11 cellular contexts compared by ENCODE assay signal in the genomic region with DNA sequence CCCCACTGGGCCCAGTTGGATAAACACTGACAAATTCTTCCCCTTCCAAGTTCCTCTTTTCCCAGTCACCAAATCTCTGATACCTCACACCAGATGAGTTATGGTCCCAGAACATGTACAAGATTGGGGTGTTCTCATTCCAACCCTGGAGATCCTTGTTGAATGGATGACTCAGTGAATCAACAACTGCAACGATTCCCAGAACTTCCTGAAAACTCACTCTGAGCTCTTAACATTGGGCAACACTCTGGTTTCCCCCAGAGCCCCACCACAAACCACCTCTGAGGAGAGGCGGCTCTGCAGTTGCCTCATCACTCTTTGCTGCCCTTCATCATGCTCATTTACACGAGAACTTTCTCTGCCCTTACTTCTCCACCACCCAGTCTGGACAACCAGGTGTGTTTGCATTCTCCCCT.
DNase-seq lines count a peak whose midpoint lies in the region; ATAC-seq, FAIRE-seq and TF ChIP-seq lines count a peak whose summit lies in the region.
"Had no signal": no experiment of that assay in that cellular context is flagged by ENCODE, and none has a peak within 500 bp of the region (broad histone marks: within the 10 kb centered on the region; RNA-seq: fewer than 3 reads in every experiment).

No MANE protein-coding gene starts in this region.

- H3K4me2 ChIP-seq in astrocyte (ENCODE audit: low read length) (peak overlapping the region; percentile 80), HepG2 (ENCODE audit: low read depth, low read length) (no peak overlapping the region)

- H3K27me3 Mint-ChIP-seq in astrocyte (ENCODE audit: low read depth, unreplicated experiment): peaks cover 2% of the 10 kb centered on the region

- H3K9me3 ChIP-seq in astrocyte (ENCODE audit: insufficient read depth, low read depth, low read length) (peaks cover 15% of the 10 kb centered on the region), HepG2 (ENCODE audit: low read length) (no peaks in the 10 kb centered on the region), prostate gland (no peaks in the 10 kb centered on the region)
- H3K9me3 ChIP-seq: SJCRH30 had no signal

- ATAC-seq in HepG2: no peak; the same call in 2 of the 3 replicates
- ATAC-seq in HG03139 (IDR thresholded peaks at IDR 0.05; ENCODE audit: unreplicated experiment): no peak
- no peak for ATAC-seq in left colon
- ATAC-seq in HG02840 (IDR thresholded peaks at IDR 0.05; ENCODE audit: low FRiP score, unreplicated experiment): no peak
- ATAC-seq: heart right ventricle had no signal

- no TSS peak for BruUV-seq in HepG2 (replicated peaks; lab: Mats Ljungman, UMichigan)

- peaks cover 28% of the 10 kb centered on the region for H3K4me1 Mint-ChIP-seq in astrocyte (ENCODE audit: low read depth, unreplicated experiment)

- H3K4me1 ChIP-seq in astrocyte (ENCODE audit: insufficient read depth, low read length) (peaks cover 32% of the 10 kb centered on the region), HepG2 (ENCODE audit: insufficient read depth, low read length) (peaks cover 22% of the 10 kb centered on the region), prostate gland (replicated peaks) (no peaks in the 10 kb centered on the region)
- H3K4me1 ChIP-seq: SJCRH30 had no signal

- FAIRE-seq in HTR-8/SVneo (lab: Jason Lieb, UNC): no peak
- FAIRE-seq in astrocyte (lab: Jason Lieb, UNC): peak; percentile 93
- no peak for FAIRE-seq in HepG2 (lab: Jason Lieb, UNC)

- H3K27me3 ChIP-seq in astrocyte (ENCODE audit: insufficient read depth, low read length): no peaks in the 10 kb centered on the region
- peaks cover 8 to 35% of the 10 kb centered on the region in 2 experiments; a peak in 4 of 5 replicates for H3K27me3 ChIP-seq in HepG2 (ENCODE audit: control insufficient read depth in 1 of 2, insufficient read depth in 2 of 2, low read length in 2 of 2)
- no peaks in the 10 kb centered on the region for H3K27me3 ChIP-seq in prostate gland (replicated peaks; ENCODE audit: insufficient read depth)
- H3K27me3 ChIP-seq: SJCRH30 had no signal

- POLR2A ChIA-PET in HepG2 (lab: Yijun Ruan, JAX): no interaction called here

- H3K36me3 ChIP-seq in astrocyte (ENCODE audit: insufficient read depth, low read length) (no peaks in the 10 kb centered on the region), HepG2 (replicated peaks in 1 of 2; ENCODE audit: control insufficient read depth in 1 of 2, insufficient read depth in 2 of 2, low read length in 2 of 2) (no peaks in the 10 kb centered on the region), prostate gland (no peaks in the 10 kb centered on the region)
- H3K36me3 ChIP-seq: heart right ventricle, SJCRH30 had no signal

- H3K4me3 ChIP-seq in AG10803 (ENCODE audit: low read length) (no peak overlapping the region), astrocyte (ENCODE audit: insufficient read depth, low read depth, low read length) (no peak overlapping the region), HepG2 (replicated peaks in 1 of 3; ENCODE audit: insufficient read depth in 1 of 3, low read depth in 2 of 3, low read length in 3 of 3) (no peak overlapping the region), prostate gland (no peak overlapping the region)
- H3K4me3 ChIP-seq: heart right ventricle, SJCRH30 had no signal

- H3K27ac Mint-ChIP-seq in astrocyte (ENCODE audit: unreplicated experiment): peak overlapping the region; percentile 74
- H3K27ac Mint-ChIP-seq: stimulated activated naive CD8-positive, alpha-beta T cell treated with anti-CD3 and anti-CD28 coated beads, Interleukin-15, Interleukin-2, amounts not matched to agents 100 ng/mL and 50 ng/mL, for 24 hours had no signal

- no peaks in the 10 kb centered on the region for H3K36me3 Mint-ChIP-seq in astrocyte (ENCODE audit: low read depth, unreplicated experiment)

- H3K4me3 Mint-ChIP-seq in astrocyte (ENCODE audit: unreplicated experiment): no peak overlapping the region
- H3K4me3 Mint-ChIP-seq: stimulated activated naive CD8-positive, alpha-beta T cell treated with anti-CD3 and anti-CD28 coated beads, Interleukin-15, Interleukin-2, amounts not matched to agents 100 ng/mL and 50 ng/mL, for 24 hours had no signal

- no peaks in the 10 kb centered on the region for H4K20me1 ChIP-seq in astrocyte (ENCODE audit: insufficient read depth, low read length)
- no peaks in the 10 kb centered on the region for H4K20me1 ChIP-seq in HepG2 (ENCODE audit: insufficient read depth, low read length)

- intact Hi-C loops in HepG2 (cut with micrococcal nuclease; ENCODE audit: unreplicated experiment) (no loop called here), left colon (cut with DNase I, micrococcal nuclease) (no loop called here), prostate gland (cut with DNase I) (no loop called here)

- TF ChIP-seq EP300 in HepG2 (IDR thresholded peaks at IDR 0.05; ENCODE audit: low read depth in 2 of 2, low read length in 2 of 2): peak in 1 of 2 experiments; percentile 61; a peak in 2 of 4 replicates
- TF ChIP-seq EP300 in HepG2 (CRISPR knock-in tag; IDR thresholded peaks at IDR 0.05; ENCODE audit: borderline replicate concordance): no peak; the same call in 1 of the 2 replicates

- WGBS in HepG2 (ENCODE audit: low lambda C conversion rate): 2% methylated on average over 3 of the region's 3 CpGs
- 80% methylated on average over 3 of the region's 3 CpGs for WGBS in prostate gland

- peak overlapping the region; percentile 88 for H3K27ac ChIP-seq in astrocyte (ENCODE audit: low read depth, low read length)
- H3K27ac ChIP-seq in HepG2 (ENCODE audit: extremely low read length, insufficient read depth, low read length): no peak overlapping the region
- no peak overlapping the region for H3K27ac ChIP-seq in prostate gland
- H3K27ac ChIP-seq: SJCRH30 had no signal

- TF ChIP-seq POLR2A in HepG2 (IDR thresholded peaks at IDR 0.05; ENCODE audit: insufficient read depth in 1 of 2, low read depth in 2 of 2, low read length in 2 of 2): no peak
- TF ChIP-seq POLR2A in prostate gland (IDR thresholded peaks at IDR 0.05): no peak

- TF ChIP-seq CTCF in AG10803 (conservative IDR thresholded peaks at IDR 0.05; ENCODE audit: low read length): no peak
- TF ChIP-seq CTCF in astrocyte (IDR thresholded peaks at IDR 0.05; ENCODE audit: insufficient read depth, low read depth, low read length): no peak
- no peak for TF ChIP-seq CTCF in HepG2 (CRISPR knock-in tag; IDR thresholded peaks at IDR 0.05)
- no peak for TF ChIP-seq CTCF in prostate gland (IDR thresholded peaks at IDR 0.05)

- peak; percentile 99 for DNase-seq in AG10803 (ENCODE audit: low read depth)
- peak; percentile 39 for DNase-seq in HTR-8/SVneo (ENCODE audit: insufficient read length, low spot score)
- DNase-seq in astrocyte (ENCODE audit: low read depth): peak; percentile 98
- DNase-seq in HepG2 (ENCODE audit: low spot score): no peak
- DNase-seq in left colon: no peak
- no peak for DNase-seq in prostate gland (ENCODE audit: low spot score)
- DNase-seq: heart right ventricle had no signal

- no peak overlapping the region for H2AFZ ChIP-seq in astrocyte (ENCODE audit: low read depth, low read length)
- no peak overlapping the region for H2AFZ ChIP-seq in HepG2 (ENCODE audit: low read length)

- H3K9ac ChIP-seq in astrocyte (ENCODE audit: low read length) (peak overlapping the region; percentile 70), HepG2 (ENCODE audit: insufficient read depth, low read depth, low read length) (no peak overlapping the region)

- TF ChIP-seq RAD21 in HepG2 (CRISPR knock-in tag; IDR thresholded peaks at IDR 0.05): no peak

- no peaks in the 10 kb centered on the region for H3K79me2 ChIP-seq in astrocyte (ENCODE audit: insufficient read depth, low read length)
- no peaks in the 10 kb centered on the region for H3K79me2 ChIP-seq in HepG2 (ENCODE audit: insufficient read depth, low read length)

- peaks cover 6% of the 10 kb centered on the region for H3K9me3 Mint-ChIP-seq in astrocyte (ENCODE audit: unreplicated experiment)
- H3K9me3 Mint-ChIP-seq: stimulated activated naive CD8-positive, alpha-beta T cell treated with anti-CD3 and anti-CD28 coated beads, Interleukin-15, Interleukin-2, amounts not matched to agents 100 ng/mL and 50 ng/mL, for 24 hours had no signal

- in situ Hi-C loops in HepG2 (cut with HindIII; ENCODE audit: extremely low pct_ligation_motif_present, low pct_unique_long_range_greater_than_20kb): no loop called here

- CTCF ChIA-PET in HepG2 (lab: Yijun Ruan, JAX; ENCODE audit: low intra/inter-chr PET ratio, low total read pairs): no interaction called here

TF ChIP-seq in HepG2, 621 proteins besides CTCF, POLR2A, EP300 and RAD21 (continues in another document):
- TF ChIP-seq ZNF12 (CRISPR knock-in tag; IDR thresholded peaks at IDR 0.05) (no peak), FOSL2 (CRISPR knock-in tag; IDR thresholded peaks at IDR 0.05) (peak; percentile 89), RFX1 (IDR thresholded peaks at IDR 0.05) (no peak), FOXM1 (CRISPR knock-in tag; IDR thresholded peaks at IDR 0.05) (no peak)
- TF ChIP-seq, protein P1, sequence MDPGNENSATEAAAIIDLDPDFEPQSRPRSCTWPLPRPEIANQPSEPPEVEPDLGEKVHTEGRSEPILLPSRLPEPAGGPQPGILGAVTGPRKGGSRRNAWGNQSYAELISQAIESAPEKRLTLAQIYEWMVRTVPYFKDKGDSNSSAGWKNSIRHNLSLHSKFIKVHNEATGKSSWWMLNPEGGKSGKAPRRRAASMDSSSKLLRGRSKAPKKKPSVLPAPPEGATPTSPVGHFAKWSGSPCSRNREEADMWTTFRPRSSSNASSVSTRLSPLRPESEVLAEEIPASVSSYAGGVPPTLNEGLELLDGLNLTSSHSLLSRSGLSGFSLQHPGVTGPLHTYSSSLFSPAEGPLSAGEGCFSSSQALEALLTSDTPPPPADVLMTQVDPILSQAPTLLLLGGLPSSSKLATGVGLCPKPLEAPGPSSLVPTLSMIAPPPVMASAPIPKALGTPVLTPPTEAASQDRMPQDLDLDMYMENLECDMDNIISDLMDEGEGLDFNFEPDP (CRISPR knock-in tag; conservative IDR thresholded peaks at IDR 0.05): no peak

Comparison
In these comparisons a context has a peak if more than half of its experiments do, and no peak if none do; other contexts are left out.
1. DNase-seq: peak in AG10803 (single experiment), HTR-8/SVneo (single experiment) and astrocyte (single experiment); none in HepG2 (single experiment), left colon (0 of 2) and prostate gland (single experiment).